17 cellular contexts compared by ENCODE assay signal in genomic region chr16:69406780-69407331, GRCh38. TPM values are rescaled to one million over a fixed set of nuclear protein-coding genes. Genes with fewer than 3 reads are reported as not detected.
DNase-seq lines count a peak whose midpoint lies in the region; ATAC-seq, FAIRE-seq and TF ChIP-seq lines count a peak whose summit lies in the region.
"Had no signal": no experiment of that assay in that cellular context is flagged by ENCODE, and none has a peak within 500 bp of the region (broad histone marks: within the 10 kb centered on the region; RNA-seq: fewer than 3 reads in every experiment).

No MANE protein-coding gene starts in this region.

- ATAC-seq in HG02642 (IDR thresholded peaks at IDR 0.05; ENCODE audit: poor library complexity, unreplicated experiment), result no peak
- ATAC-seq: left lobe of liver; stimulated activated naive CD8-positive, alpha-beta T cell treated with anti-CD3 and anti-CD28 coated beads, Interleukin-15, Interleukin-2, amounts not matched to agents 100 U/mL and 50 U/mL, for 24 hours had no signal

- peaks cover 56% of the 10 kb centered on the region for H3K4me1 Mint-ChIP-seq in Caco-2 (ENCODE audit: low read depth, unreplicated experiment)
- peaks cover 56% of the 10 kb centered on the region for H3K4me1 Mint-ChIP-seq in nephron progenitor cell

- TF ChIP-seq POLR2A in GM12892 (IDR thresholded peaks at IDR 0.05; ENCODE audit: low read depth, low read length), result no peak

- no peaks in the 10 kb centered on the region for H3K27me3 ChIP-seq in Caco-2 (replicated peaks; ENCODE audit: control insufficient read depth, insufficient read depth, low read length)
- H3K27me3 ChIP-seq: spleen had no signal

- H3K9me3 Mint-ChIP-seq in Caco-2 (ENCODE audit: unreplicated experiment), result no peaks in the 10 kb centered on the region
- no peaks in the 10 kb centered on the region for H3K9me3 Mint-ChIP-seq in nephron progenitor cell
- H3K9me3 Mint-ChIP-seq: CD4-positive, alpha-beta T cell had no signal

- TF ChIP-seq CTCF in Caco-2 (IDR thresholded peaks at IDR 0.05; ENCODE audit: insufficient read depth in 1 of 2, low read depth in 1 of 2, low read length in 1 of 2, severe bottlenecking in 1 of 2, unreplicated experiment in 1 of 2) (no peak), GM12865 (IDR thresholded peaks at IDR 0.05; ENCODE audit: insufficient read depth, low read depth, low read length, missing control alignments) (no peak), epithelial cell of esophagus (IDR thresholded peaks at IDR 0.05; ENCODE audit: insufficient read depth, low read depth, low read length, missing control alignments) (no peak), nephron progenitor cell (IDR thresholded peaks at IDR 0.05) (no peak)

- H3K27ac Mint-ChIP-seq in Caco-2 (ENCODE audit: unreplicated experiment), result peak overlapping the region; percentile 50
- no peak overlapping the region for H3K27ac Mint-ChIP-seq in nephron progenitor cell
- H3K27ac Mint-ChIP-seq: activated naive CD8-positive, alpha-beta T cell; CD4-positive, alpha-beta T cell had no signal

- CTCF ChIA-PET in Caco-2 (lab: Charles Lee), result interaction anchor here (0.7 kb wide), 1 partner anchor 8 kb away, joined by 4 read pairs; no protein-coding TSS in a partner anchor

- no peaks in the 10 kb centered on the region for H3K36me3 Mint-ChIP-seq in Caco-2 (ENCODE audit: insufficient read depth, unreplicated experiment)
- no peaks in the 10 kb centered on the region for H3K36me3 Mint-ChIP-seq in nephron progenitor cell (ENCODE audit: low read depth)
- H3K36me3 Mint-ChIP-seq: activated naive CD8-positive, alpha-beta T cell had no signal

- H3K4me3 Mint-ChIP-seq in Caco-2 (ENCODE audit: unreplicated experiment) (peak overlapping the region; percentile 20), nephron progenitor cell (no peak overlapping the region)
- H3K4me3 Mint-ChIP-seq: activated naive CD8-positive, alpha-beta T cell; CD4-positive, alpha-beta T cell had no signal

- no peak for FAIRE-seq in GM12892 (lab: Jason Lieb, UNC)
- FAIRE-seq: GM18507 had no signal

- DNase-seq in Caco-2, result peak; percentile 65 to 85
- DNase-seq in GM12865 (ENCODE audit: low read depth), result peak; percentile 34
- peak; percentile 32 for DNase-seq in NCI-H226
- peak; percentile 36 for DNase-seq in epithelial cell of esophagus (ENCODE audit: low read depth)
- no peak for DNase-seq in GM12892 (ENCODE audit: insufficient read length)
- DNase-seq in nephron progenitor cell, result no peak
- DNase-seq: activated CD8-positive, alpha-beta memory T cell treated with anti-CD3 and anti-CD28 coated beads, Interleukin-2, amount 50 U/mL, for 48 hours; CD4-positive, alpha-beta T cell; NCI-H1105 treated with DMSO at 0.1 percent for 48 hours; NCI-H446; spleen; stimulated activated naive CD8-positive, alpha-beta T cell treated with anti-CD3 and anti-CD28 coated beads, Interleukin-15, Interleukin-2, amounts not matched to agents 100 U/mL and 50 U/mL, for 24 hours had no signal

- H3K4me3 ChIP-seq in Caco-2 (ENCODE audit: low read depth, low read length) (no peak overlapping the region), GM12865 (ENCODE audit: low read depth, low read length) (no peak overlapping the region), epithelial cell of esophagus (ENCODE audit: low read length) (no peak overlapping the region)
- H3K4me3 ChIP-seq: spleen had no signal

- BruUV-seq in Caco-2 (replicated peaks; lab: Mats Ljungman, UMichigan), result no TSS peak

- H3K9me3 ChIP-seq in Caco-2, result no peaks in the 10 kb centered on the region
- H3K9me3 ChIP-seq: spleen had no signal

- H3K36me3 ChIP-seq in Caco-2 (ENCODE audit: control insufficient read depth, insufficient read depth, low read length), result no peaks in the 10 kb centered on the region
- H3K36me3 ChIP-seq: spleen had no signal

- POLR2A ChIA-PET in Caco-2 (lab: Charles Lee), result no interaction called here

- H3K4me1 ChIP-seq in Caco-2, result peaks cover 49% of the 10 kb centered on the region

- H3K27me3 Mint-ChIP-seq in Caco-2 (ENCODE audit: insufficient read depth, unreplicated experiment) (no peaks in the 10 kb centered on the region), nephron progenitor cell (ENCODE audit: low read depth, poor library complexity) (peaks cover 7% of the 10 kb centered on the region)
- H3K27me3 Mint-ChIP-seq: activated naive CD8-positive, alpha-beta T cell; CD4-positive, alpha-beta T cell had no signal

- intact Hi-C loops in Caco-2 (cut with micrococcal nuclease; ENCODE audit: unreplicated experiment), result no loop called here

RNA-seq across cellular contexts. Expression of gene CYB5B, which starts 17.6 kb away (rescaled TPM):
- total RNA-seq in Caco-2 (2022), result 355 TPM in 2 replicates
- 127 TPM for polyA plus RNA-seq in GM12892 (2012; ENCODE audit: missing spikeins)

RNA-seq across cellular contexts. Expression of gene TERF2, which starts 21.0 kb away (rescaled TPM):
- 43.6 and 46.2 TPM in 2 replicates for total RNA-seq in Caco-2 (2022)
- 20.9 TPM for polyA plus RNA-seq in GM12892 (2012; ENCODE audit: missing spikeins)

RNA-seq across cellular contexts. Expression of gene TMED6, which starts 55.3 kb away (rescaled TPM):
- total RNA-seq in Caco-2 (2022), result 2.4 TPM in 2 replicates
- 2.1 TPM for polyA plus RNA-seq in GM12892 (2012; ENCODE audit: missing spikeins)
- total RNA-seq: HT-29 had no signal

Comparison
In these comparisons a context has a peak if more than half of its experiments do, and no peak if none do; other contexts are left out.
1. DNase-seq: peak in Caco-2 (2 of 2), GM12865 (single experiment), NCI-H226 (single experiment) and epithelial cell of esophagus (single experiment); none in GM12892 (single experiment) and nephron progenitor cell (single experiment).